ENCODE assay signal across 2 cellular contexts in the genomic region with DNA sequence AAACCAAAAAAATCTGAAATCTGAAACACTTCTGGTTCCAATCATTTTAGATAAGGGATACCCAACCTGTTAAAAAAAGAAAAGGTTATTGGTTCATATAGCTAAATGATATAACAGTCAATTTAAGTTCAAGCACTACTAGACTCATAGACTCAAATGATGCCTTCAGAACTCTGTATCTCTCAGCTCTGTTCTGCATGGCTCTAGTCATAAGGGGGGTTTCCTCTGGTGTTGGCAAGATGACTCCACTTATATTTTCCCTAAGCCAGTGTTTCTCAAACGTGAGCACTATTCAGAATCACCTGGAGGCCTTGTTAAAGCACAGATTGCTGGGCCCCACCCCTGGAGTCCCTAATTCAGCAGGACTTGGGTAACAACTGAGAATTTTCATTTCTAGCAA.
TF ChIP-seq lines count a peak whose summit lies in the region.

No MANE protein-coding gene starts in this region.

TF ChIP-seq in GM23338, 12 proteins besides CTCF, POLR2A, EP300 and RAD21:
- TF ChIP-seq ZNF331 (CRISPR knock-in tag; IDR thresholded peaks at IDR 0.05; ENCODE audit: low read depth) (no peak), CREB1 (CRISPR knock-in tag; IDR thresholded peaks at IDR 0.05; ENCODE audit: low read depth) (no peak), JUNB (IDR thresholded peaks at IDR 0.05; ENCODE audit: unreplicated experiment) (no peak), STAT1 (IDR thresholded peaks at IDR 0.05; ENCODE audit: unreplicated experiment) (no peak), POLR2AphosphoS5 (IDR thresholded peaks at IDR 0.05; ENCODE audit: low read depth) (no peak), EZH2phosphoT487 (IDR thresholded peaks at IDR 0.05; ENCODE audit: unreplicated experiment) (no peak)
TF ChIP-seq in GM23338: peak in this region for 0.

TF ChIP-seq in GM12878, 131 proteins besides CTCF, POLR2A, EP300 and RAD21:
- TF ChIP-seq SMC3 (IDR thresholded peaks at IDR 0.05; ENCODE audit: borderline replicate concordance, low read length) (no peak), PML (IDR thresholded peaks at IDR 0.05; ENCODE audit: low read length) (no peak), NRF1 (conservative IDR thresholded peaks at IDR 0.05; ENCODE audit: low read depth, low read length) (no peak), BACH1 (IDR thresholded peaks at IDR 0.05; ENCODE audit: borderline replicate concordance) (no peak), ZNF622 (IDR thresholded peaks at IDR 0.05) (no peak)
